8 cellular contexts compared by ENCODE assay signal in the genomic region with DNA sequence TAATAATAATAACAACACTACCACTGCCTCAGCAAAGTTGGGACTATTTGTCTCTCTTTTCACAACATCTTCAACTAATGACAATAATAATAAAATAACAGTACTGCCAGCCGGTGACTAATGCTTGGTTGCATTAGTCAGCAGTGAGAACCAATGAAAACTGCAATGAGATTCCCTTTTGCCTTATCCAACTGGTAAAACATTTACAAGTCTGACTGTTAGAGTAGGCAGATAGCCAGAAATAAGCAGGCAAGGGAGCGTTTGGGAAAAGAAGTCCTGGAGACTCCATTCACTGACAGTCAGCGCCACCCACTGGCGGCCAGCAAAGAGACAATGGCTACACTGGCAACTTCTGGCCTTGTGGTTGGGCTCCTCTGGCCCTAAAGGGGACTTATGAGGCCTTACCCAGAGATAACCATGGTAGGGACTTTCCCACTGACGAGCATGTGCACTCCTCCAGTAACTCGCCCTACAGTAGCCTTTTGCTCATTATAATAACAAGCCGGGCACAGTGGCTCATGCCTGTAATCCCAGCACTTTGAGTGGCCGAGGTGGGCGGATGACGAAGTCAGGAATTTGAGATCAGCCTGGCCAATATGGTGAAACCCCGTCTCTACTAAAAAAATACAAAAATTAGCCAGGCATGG. TPM values are rescaled to one million over a fixed set of nuclear protein-coding genes. Genes with fewer than 3 reads are reported as not detected.
DNase-seq lines count a peak whose midpoint lies in the region; ATAC-seq, FAIRE-seq and TF ChIP-seq lines count a peak whose summit lies in the region.

No MANE protein-coding gene starts in this region.

- H3K27ac ChIP-seq in H1 (ENCODE audit: low read depth, low read length) (no peak overlapping the region), vagina (peak overlapping the region; percentile 77)

- peaks cover 2 to 6% of the 10 kb centered on the region in 2 experiments for H4K20me1 ChIP-seq in H1 (replicated peaks in 1 of 2; ENCODE audit: control insufficient read depth in 1 of 2, insufficient read depth in 2 of 2, low read length in 2 of 2)

- no peak overlapping the region for H3K4ac ChIP-seq in H1 (replicated peaks; ENCODE audit: insufficient read length, low read depth, low read length)

- H2BK5ac ChIP-seq in H1 (ENCODE audit: low read depth, low read length): no peak overlapping the region; the same call in 1 of the 2 replicates

- no peak overlapping the region for H4K8ac ChIP-seq in H1 (ENCODE audit: extremely low read depth, insufficient read depth, low read length)

- peak; percentile 80 to 88 for TF ChIP-seq RAD21 in H1 (IDR thresholded peaks at IDR 0.05 in 1 of 2, conservative IDR thresholded peaks at IDR 0.05 in 1 of 2; ENCODE audit: low read depth in 2 of 2, low read length in 2 of 2)

- H3K27ac Mint-ChIP-seq in memory B cell: peak overlapping the region; percentile 29

- H3K9me3 ChIP-seq in MG63 (no peaks in the 10 kb centered on the region), H1 (ENCODE audit: insufficient read depth in 2 of 2, low read depth in 1 of 2, low read length in 1 of 2) (no peaks in the 10 kb centered on the region), vagina (no peaks in the 10 kb centered on the region)

- H3K79me1 ChIP-seq in H1 (ENCODE audit: low read depth, low read length): peaks cover 2% of the 10 kb centered on the region; the same call in 1 of the 2 replicates

- H3K79me2 ChIP-seq in H1 (ENCODE audit: control insufficient read depth in 1 of 2, insufficient read depth in 2 of 2, low read length in 2 of 2): peaks cover 9 to 13% of the 10 kb centered on the region in 2 experiments; a peak in 3 of 4 replicates

- no peaks in the 10 kb centered on the region for H3K9me3 Mint-ChIP-seq in memory B cell

- no peak overlapping the region for H3K4me3 Mint-ChIP-seq in memory B cell

- no peak overlapping the region for H2BK120ac ChIP-seq in H1 (replicated peaks; ENCODE audit: low read depth, low read length)

- TF ChIP-seq EP300 in H1 (IDR thresholded peaks at IDR 0.05; ENCODE audit: borderline replicate concordance in 1 of 2, low read depth in 2 of 2, low read length in 2 of 2): no peak

- no peak overlapping the region for H2BK15ac ChIP-seq in H1 (ENCODE audit: low read length)

- H3K27me3 ChIP-seq in MG63 (no peaks in the 10 kb centered on the region), H1 (replicated peaks in 1 of 4; ENCODE audit: control insufficient read depth in 3 of 4, extremely low read depth in 1 of 4, insufficient read depth in 3 of 4, low read length in 3 of 4) (no peaks in the 10 kb centered on the region), vagina (no peaks in the 10 kb centered on the region)

- H2AFZ ChIP-seq in H1 (ENCODE audit: low read length): peak overlapping the region; percentile 43; the same call in 1 of the 2 replicates

- H3K9ac ChIP-seq in H1 (replicated peaks in 1 of 4; ENCODE audit: extremely low read depth in 1 of 4, low read depth in 3 of 4, low read length in 3 of 4): no peak overlapping the region

- no peak overlapping the region for H4K91ac ChIP-seq in H1 (replicated peaks; ENCODE audit: insufficient read length, low read length)

- H3K56ac ChIP-seq in H1 (replicated peaks; ENCODE audit: insufficient read length, low read depth, low read length): no peak overlapping the region

- H4K5ac ChIP-seq in H1 (ENCODE audit: insufficient read length, low read depth, low read length): no peak overlapping the region

- CTCF ChIA-PET in H1 (lab: Charles Lee; ENCODE audit: partially characterized antibody): interaction anchor here (0.5 to 5.3 kb wide), 16 partner anchors 18 to 294 kb away, joined by 3 to 63 read pairs (median 4); no protein-coding TSS in a partner anchor

- peaks cover 3 to 16% (median 6%) of the 10 kb centered on the region in 4 experiments; a peak in 6 of 7 replicates for H3K4me1 ChIP-seq in H1 (replicated peaks in 1 of 4; ENCODE audit: control insufficient read depth in 3 of 4, insufficient read depth in 4 of 4, low read length in 3 of 4)
- H3K4me1 ChIP-seq in vagina: peaks cover 38% of the 10 kb centered on the region

- TF ChIP-seq POLR2A in H1 (IDR thresholded peaks at IDR 0.05; ENCODE audit: control extremely low read depth in 1 of 2, low read depth in 2 of 2, low read length in 2 of 2) (peak in 1 of 2 experiments; percentile 55; a peak in 1 of 3 replicates), vagina (IDR thresholded peaks at IDR 0.05) (no peak)

- H3K4me1 Mint-ChIP-seq in memory B cell: peaks cover 41% of the 10 kb centered on the region

- H2BK20ac ChIP-seq in H1 (ENCODE audit: low read length): no peak overlapping the region

- POLR2A ChIA-PET in H1 (lab: Charles Lee; ENCODE audit: partially characterized antibody): no interaction called here

- peaks cover 6% of the 10 kb centered on the region for H3K23me2 ChIP-seq in H1 (ENCODE audit: low read depth, low read length)

- H3K23ac ChIP-seq in H1 (ENCODE audit: insufficient read length): no peak overlapping the region

- no peak overlapping the region for H2AK5ac ChIP-seq in H1 (ENCODE audit: low read depth, low read length)

- DNase-seq in A172 (ENCODE audit: low spot score) (peak; percentile 100), GM03348 (ENCODE audit: low spot score) (peak; percentile 86), MG63 (peak; percentile 93), SHP77 (lab: John Stamatoyannopoulos, UW) (peak; percentile 77 to 88), H1 (ENCODE audit: low read depth in 1 of 2, low spot score in 2 of 2) (peak; percentile 69 to 84), memory B cell (ENCODE audit: low spot score in 2 of 2) (peak in 1 of 2 donors; percentile 29), vagina (ENCODE audit: extremely low spot score in 2 of 2) (peak; percentile 82 to 91)

- FAIRE-seq in H1 (lab: Jason Lieb, UNC): peak; percentile 81

- ATAC-seq in memory B cell (ENCODE audit: low read depth): peak; percentile 27
- ATAC-seq in GM21526 (IDR thresholded peaks at IDR 0.05; ENCODE audit: low FRiP score, unreplicated experiment): no peak

- TF ChIP-seq CTCF in H1 (IDR thresholded peaks at IDR 0.05; ENCODE audit: control extremely low read depth in 1 of 3, insufficient read depth in 1 of 3, low read depth in 1 of 3, low read length in 3 of 3) (peak; percentile 84 to 94 (median 89)), vagina (IDR thresholded peaks at IDR 0.05) (peak; percentile 13 to 55 (median 51))

- no peaks in the 10 kb centered on the region for H3K27me3 Mint-ChIP-seq in memory B cell

- WGBS in H1 (ENCODE audit: extremely low coverage in 1 of 2, insufficient coverage in 1 of 2, insufficient read length in 1 of 2, insufficient replicate concordance in 2 of 2, low coverage in 1 of 2, low lambda C conversion rate in 2 of 2, missing lambda C conversion rate in 1 of 2), 2 experiments: 47% methylated on average over 11 of the region's 11 CpGs; no CpG with 5 or more reads in 1 of the 2 experiments

- H2BK12ac ChIP-seq in H1 (ENCODE audit: low read depth, low read length): 0 out of 2 replicates have a peak overlapping the region, but pooled peaks have one; percentile 52

- intact Hi-C loops in vagina (cut with DNase I): no loop called here

- H3K36me3 Mint-ChIP-seq in memory B cell: no peaks in the 10 kb centered on the region

- H3K36me3 ChIP-seq in MG63 (no peaks in the 10 kb centered on the region), H1 (ENCODE audit: control insufficient read depth in 2 of 4, insufficient read depth in 4 of 4, low read length in 3 of 4) (no peaks in the 10 kb centered on the region; a peak in 1 of 8 replicates), vagina (no peaks in the 10 kb centered on the region)

- no peak overlapping the region for H3K4me3 ChIP-seq in MG63
- no peak overlapping the region for H3K4me3 ChIP-seq in H1 (ENCODE audit: extremely low read depth in 1 of 4, insufficient read depth in 2 of 4, low read depth in 3 of 4, low read length in 4 of 4)
- no peak overlapping the region for H3K4me3 ChIP-seq in vagina

- H3K4me2 ChIP-seq in H1 (ENCODE audit: insufficient read depth in 1 of 2, low read depth in 2 of 2, low read length in 2 of 2): peak overlapping the region in 1 of 2 experiments; percentile 10; a peak in 1 of 4 replicates

- H3K14ac ChIP-seq in H1 (ENCODE audit: insufficient read length): no peak overlapping the region

- no peak overlapping the region for H3K18ac ChIP-seq in H1 (ENCODE audit: extremely low read depth, low read length)

TF ChIP-seq in H1, 55 proteins besides CTCF, POLR2A, EP300 and RAD21 (continues in another document):
- TF ChIP-seq BACH1 (IDR thresholded peaks at IDR 0.05; ENCODE audit: low read length) (no peak), YY1 (IDR thresholded peaks at IDR 0.05; ENCODE audit: low read depth, low read length) (peak; percentile 88), TBP (IDR thresholded peaks at IDR 0.05; ENCODE audit: low read depth, low read length) (peak; percentile 15; the same call in 1 of the 2 replicates), CHD2 (IDR thresholded peaks at IDR 0.05; ENCODE audit: low read length) (no peak), SIRT6 (IDR thresholded peaks at IDR 0.05; ENCODE audit: low read length) (no peak)

RNA-seq across cellular contexts. Expression of gene NSFL1C, which starts 3.4 kb away (rescaled TPM):
- total RNA-seq in A172 (2014; rRNA removed; shearing (Covaris generic)): 66.3 and 81.6 TPM in 2 replicates
- 57.6 and 62.5 TPM in 2 replicates for total RNA-seq in MG63 (2014; rRNA removed; shearing (Covaris generic); ENCODE audit: low replicate concordance)
- total RNA-seq in H1 (2021; fragmentation: NEBNext Ultra II Directional; extraction: Animal tissue kit (Norgen Biotek cat#: 25700)): 87.4 and 98.0 TPM in 2 replicates
- 21.6 and 21.8 TPM in 2 replicates for polyA plus RNA-seq in H1 (2011; rRNA removed)
- polyA plus RNA-seq in H1 (2011; cell fraction: cytosol; rRNA removed): 28.1 TPM
- polyA plus RNA-seq in H1 (2011; cell fraction: nucleus; rRNA removed): 35.8 TPM
- polyA plus RNA-seq in H1 (2012, experiment 1 of 2): 74.4 to 88.7 TPM (median 80.8 TPM) in 4 replicates
- polyA plus RNA-seq in H1 (2012, experiment 2 of 2): 54.0 TPM
- 57.0 TPM for polyA plus RNA-seq in H1 (2013, experiment 1 of 2)
- polyA plus RNA-seq in H1 (2013, experiment 2 of 2): 53.8 TPM
- 16.2 and 17.2 TPM in 2 replicates for polyA minus RNA-seq in H1 (2011; rRNA and poly(A)+ RNA removed)
- polyA minus RNA-seq in H1 (2011; cell fraction: cytosol; rRNA and poly(A)+ RNA removed): 9.6 TPM
- 47.7 TPM for polyA minus RNA-seq in H1 (2011; cell fraction: nucleus; rRNA and poly(A)+ RNA removed)
- 53.8 TPM for total RNA-seq in vagina

RNA-seq across cellular contexts. Expression of gene SIRPB2, which starts 21.2 kb away (rescaled TPM):
- not detected in 2 replicates for total RNA-seq in A172 (2014; rRNA removed; shearing (Covaris generic))
- total RNA-seq in MG63 (2014; rRNA removed; shearing (Covaris generic); ENCODE audit: low replicate concordance): not detected in 2 replicates
- 0.28 TPM in 1 of 2 replicates, not detected in the other for total RNA-seq in H1 (2021; fragmentation: NEBNext Ultra II Directional; extraction: Animal tissue kit (Norgen Biotek cat#: 25700))
- polyA plus RNA-seq in H1 (2011; rRNA removed): not detected in 2 replicates
- 0.03 TPM for polyA plus RNA-seq in H1 (2011; cell fraction: cytosol; rRNA removed)
- not detected for polyA plus RNA-seq in H1 (2011; cell fraction: nucleus; rRNA removed)
- not detected in 4 replicates for polyA plus RNA-seq in H1 (2012, experiment 1 of 2)
- not detected for polyA plus RNA-seq in H1 (2012, experiment 2 of 2)
- not detected for polyA plus RNA-seq in H1 (2013, experiment 1 of 2)
- polyA plus RNA-seq in H1 (2013, experiment 2 of 2): not detected
- polyA minus RNA-seq in H1 (2011; rRNA and poly(A)+ RNA removed): 0.73 TPM in 1 of 2 replicates, not detected in the other
- not detected for polyA minus RNA-seq in H1 (2011; cell fraction: cytosol; rRNA and poly(A)+ RNA removed)
- not detected for polyA minus RNA-seq in H1 (2011; cell fraction: nucleus; rRNA and poly(A)+ RNA removed)
- total RNA-seq in vagina: 2.9 TPM
